1 cellular context compared by ENCODE assay signal in genomic region chr14:22483863-22484593, GRCh38.
TF ChIP-seq lines count a peak whose summit lies in the region.

No MANE protein-coding gene starts in this region.

TF ChIP-seq in SK-N-SH, 30 proteins besides CTCF, POLR2A, EP300 and RAD21 (continued from another document):
- TF ChIP-seq IRF3 (IDR thresholded peaks at IDR 0.05; ENCODE audit: low read depth, low read length) (no peak), MXI1 (IDR thresholded peaks at IDR 0.05; ENCODE audit: low read depth, low read length) (no peak), ZBTB33 (IDR thresholded peaks at IDR 0.05; ENCODE audit: borderline replicate concordance, low read depth) (no peak), EZH2phosphoT487 (IDR thresholded peaks at IDR 0.05; ENCODE audit: borderline replicate concordance, low read depth) (no peak)
